ENCODE assay signal across 13 cellular contexts in the genomic region with DNA sequence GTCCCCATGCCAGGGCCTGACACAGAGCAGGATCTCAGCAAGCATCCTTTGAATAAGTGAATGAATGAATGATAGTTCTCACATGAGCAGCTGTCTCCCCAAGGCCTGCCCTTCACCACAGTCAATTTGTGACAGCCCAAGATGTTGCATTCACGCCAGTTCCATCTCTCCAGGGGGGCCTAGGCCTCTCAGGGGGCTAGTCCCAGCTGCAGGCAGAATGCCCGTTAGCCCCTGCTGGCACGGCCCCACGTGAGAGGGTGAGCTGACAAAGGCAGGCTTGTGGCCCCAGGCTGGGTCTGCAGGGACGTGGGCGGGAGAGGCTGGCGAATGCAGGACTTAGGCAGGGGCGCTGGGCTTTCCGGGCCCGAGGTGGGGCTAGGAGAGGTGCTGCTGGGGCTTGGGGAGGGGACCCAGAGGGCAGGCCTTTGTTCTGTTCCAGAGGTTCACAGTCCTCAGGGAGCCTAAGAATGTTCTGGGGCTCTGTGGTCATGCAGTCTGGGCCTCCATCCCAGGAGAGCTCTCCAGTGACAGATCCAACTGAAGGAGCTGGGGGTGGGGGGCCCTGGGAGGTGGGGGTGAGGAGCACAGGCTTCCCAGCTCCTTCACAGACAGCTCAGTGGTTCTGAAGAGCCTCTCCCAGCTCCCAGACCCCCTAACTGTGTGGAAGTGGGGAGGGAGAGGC. TPM values are rescaled to one million over a fixed set of nuclear protein-coding genes. Genes with fewer than 3 reads are reported as not detected.
A peak's percentile ranks its signal among the peaks of the same experiment; 100 is the strongest.
DNase-seq lines count a peak whose midpoint lies in the region; ATAC-seq and TF ChIP-seq lines count a peak whose summit lies in the region.
"Had no signal": no experiment of that assay in that cellular context is flagged by ENCODE, and none has a peak within 500 bp of the region (broad histone marks: within the 10 kb centered on the region; RNA-seq: fewer than 3 reads in every experiment).

No MANE protein-coding gene starts in this region.

- peak overlapping the region; percentile 46 for H2BK120ac ChIP-seq in mesenchymal stem cell (ENCODE audit: low read depth, low read length)

- peak overlapping the region; percentile 11 to 22 for H3K18ac ChIP-seq in mesenchymal stem cell (ENCODE audit: low read depth in 1 of 2, low read length in 2 of 2)

- peak overlapping the region; percentile 55 for H2BK15ac ChIP-seq in mesenchymal stem cell (ENCODE audit: low read depth, poor library complexity, severe bottlenecking)

- peak overlapping the region; percentile 39 for H2BK5ac ChIP-seq in mesenchymal stem cell (ENCODE audit: low read depth, low read length, poor library complexity, severe bottlenecking)

- peak overlapping the region; percentile 33 for H4K8ac ChIP-seq in mesenchymal stem cell (ENCODE audit: low read length)

- no peak overlapping the region for H3K4me2 ChIP-seq in mesenchymal stem cell (ENCODE audit: low read length, poor library complexity, severe bottlenecking)

- H3K23ac ChIP-seq in mesenchymal stem cell (ENCODE audit: low read length in 2 of 2), result no peak overlapping the region

- H3K4me3 ChIP-seq in mesenchymal stem cell (ENCODE audit: insufficient read depth in 1 of 2, low read depth in 1 of 2, low read length in 2 of 2) (no peak overlapping the region), thoracic aorta (no peak overlapping the region)

- H3K9me3 ChIP-seq in mesenchymal stem cell (ENCODE audit: control insufficient read depth, low read length), result no peaks in the 10 kb centered on the region
- H3K9me3 ChIP-seq in thoracic aorta, result no peaks in the 10 kb centered on the region

- H3K27ac ChIP-seq in mesenchymal stem cell (ENCODE audit: low read length, poor library complexity, severe bottlenecking) (peak overlapping the region; percentile 12), thoracic aorta (peak overlapping the region; percentile 77 to 89)

- peak; percentile 31 for DNase-seq in NCI-H1436 (lab: John Stamatoyannopoulos, UW)
- DNase-seq in NCI-H1436 treated with DMSO at 0.1 percent for 48 hours (lab: John Stamatoyannopoulos, UW), result no peak
- peak; percentile 51 for DNase-seq in astrocyte of the hippocampus (ENCODE audit: low read depth, low spot score)
- no peak for DNase-seq in mesenchymal stem cell
- no peak for DNase-seq in thoracic aorta (ENCODE audit: low spot score)
- DNase-seq in NCI-H187 treated with DMSO at 0.1 percent for 48 hours (lab: John Stamatoyannopoulos, UW), result no peak
- no peak for DNase-seq in H4 (ENCODE audit: low spot score)
- no peak for DNase-seq in activated T-cell treated with anti-CD3 and anti-CD28 coated beads for 4 hours
- DNase-seq: activated naive CD4-positive, alpha-beta T cell; MV-4-11; T-cell had no signal

- peak overlapping the region; percentile 65 for H4K91ac ChIP-seq in mesenchymal stem cell (ENCODE audit: low read length)

- H3K4me1 ChIP-seq in mesenchymal stem cell (ENCODE audit: control insufficient read depth, insufficient read depth, low read depth, low read length) (peaks cover 39% of the 10 kb centered on the region), thoracic aorta (ENCODE audit: control insufficient read depth in 1 of 2, low read depth in 2 of 2) (peaks cover 29 to 67% of the 10 kb centered on the region in 2 donors)

- H3K27me3 ChIP-seq in mesenchymal stem cell (ENCODE audit: control insufficient read depth in 1 of 2, insufficient read depth in 1 of 2, low read length in 2 of 2), result no peaks in the 10 kb centered on the region
- no peaks in the 10 kb centered on the region for H3K27me3 ChIP-seq in thoracic aorta (replicated peaks; ENCODE audit: insufficient read depth)

- H2AFZ ChIP-seq in mesenchymal stem cell (ENCODE audit: low read depth, low read length), result no peak overlapping the region

- H3K79me1 ChIP-seq in mesenchymal stem cell (replicated peaks; ENCODE audit: low read length, poor library complexity, severe bottlenecking), result peaks cover 10% of the 10 kb centered on the region

- H3K4ac ChIP-seq in mesenchymal stem cell (ENCODE audit: low read depth in 1 of 2, low read length in 2 of 2), result peak overlapping the region; percentile 46 to 78

- H3K36me3 ChIP-seq in mesenchymal stem cell (ENCODE audit: control insufficient read depth in 1 of 2, insufficient read depth in 2 of 2, low read depth in 1 of 2, low read length in 2 of 2) (no peaks in the 10 kb centered on the region), thoracic aorta (no peaks in the 10 kb centered on the region)

- peak overlapping the region; percentile 40 for H3K9ac ChIP-seq in mesenchymal stem cell (ENCODE audit: low read length)

- H2AK5ac ChIP-seq in mesenchymal stem cell (ENCODE audit: low read length, severe bottlenecking), result peak overlapping the region; percentile 87

- H2BK12ac ChIP-seq in mesenchymal stem cell (ENCODE audit: low read length in 2 of 2), result peak overlapping the region; percentile 1 to 14

- no peak for ATAC-seq in thoracic aorta (ENCODE audit: insufficient number of reproducible peaks, low FRiP score, low read depth)

- WGBS in mesenchymal stem cell, result 91% methylated on average over 10 of the region's 10 CpGs

- peak overlapping the region in 1 of 2 experiments; percentile 14 for H3K14ac ChIP-seq in mesenchymal stem cell (ENCODE audit: low read length in 2 of 2)

- TF ChIP-seq CTCF in thoracic aorta (IDR thresholded peaks at IDR 0.05), result no peak

RNA-seq across cellular contexts. Expression of a gene that starts 30.5 kb away (rescaled TPM):
- not detected for polyA plus RNA-seq in mesenchymal stem cell (2013, experiment 1 of 2)
- polyA plus RNA-seq in mesenchymal stem cell (2013, experiment 2 of 2), result not detected
- 1 to 10 TPM in 1 of 2 donors, not detected in 1; 1.6 TPM for total RNA-seq in thoracic aorta
- total RNA-seq in H4 (2014; rRNA removed; shearing (Covaris generic)), result not detected in 2 replicates
- total RNA-seq: A172, glomerular endothelial cell had no signal

Comparison
In these comparisons a context has a peak if more than half of its experiments do, and no peak if none do; other contexts are left out.
1. DNase-seq: peak in NCI-H1436 (single experiment) and astrocyte of the hippocampus (single experiment); none in NCI-H1436 treated with DMSO at 0.1 percent for 48 hours (single experiment), mesenchymal stem cell (single experiment), thoracic aorta (single experiment), NCI-H187 treated with DMSO at 0.1 percent for 48 hours (single experiment), H4 (single experiment) and activated T-cell treated with anti-CD3 and anti-CD28 coated beads for 4 hours (single experiment).